In genomic region chr10:31723074-31723750, GRCh38 we compare ENCODE assay signal across 19 cellular contexts.
DNase-seq lines count a peak whose midpoint lies in the region; ATAC-seq and TF ChIP-seq lines count a peak whose summit lies in the region.
"Had no signal": no experiment of that assay in that cellular context is flagged by ENCODE, and none has a peak within 500 bp of the region (broad histone marks: within the 10 kb centered on the region; RNA-seq: fewer than 3 reads in every experiment).

No MANE protein-coding gene starts in this region.

- H3K4me2 ChIP-seq in osteoblast (ENCODE audit: insufficient read depth, low read length), result no peak overlapping the region
- H3K4me2 ChIP-seq: BLaER1, GM23338, KMS-11 had no signal

- H3K4me3 Mint-ChIP-seq in dendritic cell treated with granulocyte-macrophage colony-stimulating factor and Interleukin-4, amounts not matched to agents 40 ng/mL and 50 ng/mL, for 4 days, result no peak overlapping the region
- no peak overlapping the region for H3K4me3 Mint-ChIP-seq in naive thymus-derived CD4-positive, alpha-beta T cell
- H3K4me3 Mint-ChIP-seq: activated CD4-positive, alpha-beta memory T cell treated with anti-CD3 and anti-CD28 coated beads, Interleukin-2, amount 10 ng/mL, durations not matched to agents 7 days and 5 days; GM23338 had no signal

- H3K4me1 Mint-ChIP-seq in dendritic cell treated with granulocyte-macrophage colony-stimulating factor and Interleukin-4, amounts not matched to agents 40 ng/mL and 50 ng/mL, for 4 days (ENCODE audit: low read depth), result peaks cover 25% of the 10 kb centered on the region
- peaks cover 0 to 11% (median 0%) of the 10 kb centered on the region in 7 donors for H3K4me1 Mint-ChIP-seq in naive thymus-derived CD4-positive, alpha-beta T cell
- H3K4me1 Mint-ChIP-seq: GM23338 had no signal

- H3K9me3 ChIP-seq in osteoblast (ENCODE audit: low read depth, low read length), result no peaks in the 10 kb centered on the region
- H3K9me3 ChIP-seq in naive thymus-derived CD4-positive, alpha-beta T cell (ENCODE audit: control insufficient read depth in 2 of 3, low read length in 3 of 3), result no peaks in the 10 kb centered on the region
- H3K9me3 ChIP-seq: gastrocnemius medialis, spleen had no signal

- H4K20me1 ChIP-seq in osteoblast (ENCODE audit: insufficient read depth, low read length), result no peaks in the 10 kb centered on the region
- H4K20me1 ChIP-seq: BLaER1 had no signal

- H3K36me3 Mint-ChIP-seq in dendritic cell treated with granulocyte-macrophage colony-stimulating factor and Interleukin-4, amounts not matched to agents 40 ng/mL and 50 ng/mL, for 4 days (ENCODE audit: low read depth), result no peaks in the 10 kb centered on the region
- no peaks in the 10 kb centered on the region for H3K36me3 Mint-ChIP-seq in naive thymus-derived CD4-positive, alpha-beta T cell

- peaks cover 3% of the 10 kb centered on the region for H3K27me3 Mint-ChIP-seq in dendritic cell treated with granulocyte-macrophage colony-stimulating factor and Interleukin-4, amounts not matched to agents 40 ng/mL and 50 ng/mL, for 4 days
- H3K27me3 Mint-ChIP-seq in naive thymus-derived CD4-positive, alpha-beta T cell, result peaks cover 0 to 13% (median 5%) of the 10 kb centered on the region in 5 donors

- TF ChIP-seq CTCF in osteoblast (IDR thresholded peaks at IDR 0.05; ENCODE audit: extremely low read depth, low read depth, low read length), result no peak

- no peak for ATAC-seq in activated CD4-positive, CD25-positive, alpha-beta regulatory T cell treated with anti-CD3 and anti-CD28 coated beads, Interleukin-2, amount 50 U/mL, for 24 hours
- ATAC-seq in GM19035 (IDR thresholded peaks at IDR 0.05; ENCODE audit: unreplicated experiment) (no peak), GM19023 (IDR thresholded peaks at IDR 0.05; ENCODE audit: unreplicated experiment) (no peak)
- ATAC-seq in naive thymus-derived CD4-positive, alpha-beta T cell, result no peak
- ATAC-seq: gastrocnemius medialis, GM23338, left ventricle myocardium superior had no signal

- no peaks in the 10 kb centered on the region for H3K79me2 ChIP-seq in osteoblast (ENCODE audit: insufficient read depth, low read length)
- H3K79me2 ChIP-seq: parathyroid adenoma had no signal

- H3K9me3 Mint-ChIP-seq in dendritic cell treated with granulocyte-macrophage colony-stimulating factor and Interleukin-4, amounts not matched to agents 40 ng/mL and 50 ng/mL, for 4 days, result peaks cover 9% of the 10 kb centered on the region
- peaks cover 0 to 6% (median 0%) of the 10 kb centered on the region in 11 donors for H3K9me3 Mint-ChIP-seq in naive thymus-derived CD4-positive, alpha-beta T cell

- POLR2A ChIA-PET in naive thymus-derived CD4-positive, alpha-beta T cell (lab: Charles Lee), result no interaction called here

- no peak overlapping the region for H3K27ac ChIP-seq in osteoblast (ENCODE audit: low read depth, low read length)
- no peak overlapping the region for H3K27ac ChIP-seq in naive thymus-derived CD4-positive, alpha-beta T cell (ENCODE audit: low read depth, low read length)
- H3K27ac ChIP-seq: BLaER1, gastrocnemius medialis, KMS-11, parathyroid adenoma, spleen had no signal

- no peak overlapping the region for H3K4me3 ChIP-seq in osteoblast (ENCODE audit: insufficient read depth, low read length)
- no peak overlapping the region for H3K4me3 ChIP-seq in naive thymus-derived CD4-positive, alpha-beta T cell (ENCODE audit: low read length)
- H3K4me3 ChIP-seq: BLaER1, gastrocnemius medialis, GM23338, spleen had no signal

- peak overlapping the region; percentile 80 for H2AFZ ChIP-seq in osteoblast (ENCODE audit: low read length)
- H2AFZ ChIP-seq: GM23338, parathyroid adenoma had no signal

- no peaks in the 10 kb centered on the region for H3K27me3 ChIP-seq in osteoblast (ENCODE audit: insufficient read depth, low read length)
- H3K27me3 ChIP-seq in naive thymus-derived CD4-positive, alpha-beta T cell (ENCODE audit: control insufficient read depth in 2 of 2, insufficient read depth in 2 of 2, low read length in 2 of 2), result no peaks in the 10 kb centered on the region
- H3K27me3 ChIP-seq: BLaER1, gastrocnemius medialis, spleen had no signal

- CTCF ChIA-PET in naive thymus-derived CD4-positive, alpha-beta T cell (lab: Charles Lee), result no interaction called here

- DNase-seq in EH (ENCODE audit: low read depth) (peak; percentile 76), M059J (ENCODE audit: low read depth) (peak; percentile 26), osteoblast (ENCODE audit: insufficient read length, low spot score, missing footprints) (peak; percentile 73)
- no peak for DNase-seq in naive thymus-derived CD4-positive, alpha-beta T cell
- DNase-seq: activated CD4-positive, alpha-beta memory T cell treated with anti-CD3 and anti-CD28 coated beads, Interleukin-2, amount 10 ng/mL, durations not matched to agents 7 days and 5 days; amygdala; DMS153; gastrocnemius medialis; left ventricle myocardium superior; RPMI8226; spleen had no signal

- H3K36me3 ChIP-seq in osteoblast (ENCODE audit: insufficient read depth, low read length), result no peaks in the 10 kb centered on the region
- no peaks in the 10 kb centered on the region for H3K36me3 ChIP-seq in naive thymus-derived CD4-positive, alpha-beta T cell (ENCODE audit: control insufficient read depth in 2 of 3, insufficient read depth in 3 of 3, low read length in 3 of 3)
- H3K36me3 ChIP-seq: BLaER1, gastrocnemius medialis, spleen had no signal

- H3K27ac Mint-ChIP-seq in dendritic cell treated with granulocyte-macrophage colony-stimulating factor and Interleukin-4, amounts not matched to agents 40 ng/mL and 50 ng/mL, for 4 days, result peak overlapping the region; percentile 42
- H3K27ac Mint-ChIP-seq in naive thymus-derived CD4-positive, alpha-beta T cell, result no peak overlapping the region
- H3K27ac Mint-ChIP-seq: activated CD4-positive, alpha-beta memory T cell treated with anti-CD3 and anti-CD28 coated beads, Interleukin-2, amount 10 ng/mL, durations not matched to agents 7 days and 5 days; GM23338 had no signal

- H3K4me1 ChIP-seq in osteoblast (ENCODE audit: insufficient read depth, low read length), result peaks cover 6% of the 10 kb centered on the region
- H3K4me1 ChIP-seq in naive thymus-derived CD4-positive, alpha-beta T cell (ENCODE audit: control insufficient read depth in 2 of 2, insufficient read depth in 2 of 2, low read length in 2 of 2), result no peaks in the 10 kb centered on the region
- H3K4me1 ChIP-seq: BLaER1, gastrocnemius medialis, parathyroid adenoma, spleen had no signal

- intact Hi-C loops in dendritic cell treated with granulocyte-macrophage colony-stimulating factor and Interleukin-4, amounts not matched to agents 40 ng/mL and 50 ng/mL, for 4 days (cut with micrococcal nuclease), result no loop called here
- intact Hi-C loops in naive thymus-derived CD4-positive, alpha-beta T cell (cut with micrococcal nuclease), result no loop called here

Comparison
In these comparisons a context has a peak if more than half of its experiments do, and no peak if none do; other contexts are left out.
1. DNase-seq: peak in EH (single experiment), M059J (single experiment) and osteoblast (single experiment); none in naive thymus-derived CD4-positive, alpha-beta T cell (0 of 9).